Comparison of ENCODE assay signal across 23 cellular contexts in the genomic region with DNA sequence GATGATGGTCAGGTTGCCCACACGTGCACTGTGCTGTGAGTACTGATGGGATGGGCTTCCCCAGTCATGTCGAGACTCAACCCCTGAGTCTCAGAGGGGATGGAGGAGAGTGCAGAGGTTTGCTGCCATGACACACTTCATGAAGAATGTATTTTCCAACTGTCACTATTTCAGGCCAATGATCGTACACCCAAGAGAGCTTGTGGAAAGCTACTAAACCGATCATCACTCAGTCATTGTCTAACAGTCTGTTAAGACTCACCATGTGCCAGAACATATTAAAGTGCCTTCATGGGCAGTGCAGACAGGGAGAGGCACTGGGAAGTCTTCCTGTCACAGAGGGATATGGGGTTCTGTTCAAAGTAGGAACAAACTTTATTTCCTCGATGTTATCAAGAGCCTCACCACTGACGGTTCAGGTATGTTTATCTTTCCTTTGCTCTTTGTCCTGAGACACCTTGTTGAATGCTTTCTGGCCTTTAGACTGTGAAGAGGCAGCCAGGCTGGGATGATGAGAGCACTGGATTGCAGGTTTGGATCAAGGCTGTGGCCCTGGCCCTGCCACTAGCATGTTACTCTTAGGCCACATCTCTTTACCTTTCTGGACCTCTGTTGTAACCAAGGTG. TPM values are rescaled to one million over a fixed set of nuclear protein-coding genes. Genes with fewer than 3 reads are reported as not detected.
"Had no signal": no experiment of that assay in that cellular context is flagged by ENCODE, and none has a peak within 500 bp of the region (broad histone marks: within the 10 kb centered on the region; RNA-seq: fewer than 3 reads in every experiment).

No MANE protein-coding gene starts in this region.

- ATAC-seq: activated T-cell treated with anti-CD3 and anti-CD28 coated beads, Interleukin-2, amount 50 U/mL, for 4 hours; left lobe of liver; naive thymus-derived CD8-positive, alpha-beta T cell; stimulated activated naive B cell treated with anti-CD40 and anti-IgM and Interleukin-4, amounts not matched to agents 10 μg/mL and 1 μg/mL and 100 μg/mL, for 72 hours had no signal

- H3K9me3 ChIP-seq: esophagus squamous epithelium, neutrophil, tibial nerve, vagina had no signal

- H3K27ac ChIP-seq: esophagus squamous epithelium, neutrophil, tibial nerve, vagina, WERI-Rb-1 had no signal

- H3K27me3 ChIP-seq: tibial nerve, vagina had no signal

- DNase-seq: activated CD4-positive, alpha-beta memory T cell treated with anti-CD3 and anti-CD28 coated beads, Interleukin-2, amount 10 ng/mL, durations not matched to agents 7 days and 5 days; activated CD4-positive, alpha-beta T cell treated with anti-CD3 and anti-CD28 coated beads for 4 hours; activated effector memory CD4-positive, alpha-beta T cell treated with Interleukin-2 at 50 U/mL for 16 hours; activated naive CD4-positive, alpha-beta T cell treated with anti-CD3 and anti-CD28 coated beads, Interleukin-2, amount 50 U/mL, for 16 hours; activated T-cell treated with anti-CD3 and anti-CD28 coated beads, Interleukin-2, amount 50 U/mL, for 4 hours; caudate nucleus; effector CD4-positive, alpha-beta T cell; esophagus squamous epithelium; foreskin fibroblast; immature natural killer cell; mammary epithelial cell; naive thymus-derived CD8-positive, alpha-beta T cell; stimulated activated CD4-positive, alpha-beta T cell treated with anti-CD3 and anti-CD28 coated beads, Interleukin-2, amount 100 ng/mL, for 48 hours; stimulated activated naive B cell treated with anti-CD40 and anti-IgM and Interleukin-4, amounts not matched to agents 10 μg/mL and 1 μg/mL and 100 μg/mL, for 72 hours; T-helper 1 cell; T1000; WERI-Rb-1 had no signal

- FAIRE-seq: colon, endothelial cell of umbilical vein had no signal

- H3K4me3 ChIP-seq: esophagus squamous epithelium, tibial nerve, vagina had no signal

- H3K4me1 ChIP-seq: tibial nerve had no signal

- H3K36me3 ChIP-seq: esophagus squamous epithelium, neutrophil, tibial nerve, vagina, WERI-Rb-1 had no signal

RNA-seq across cellular contexts. Expression of a gene that starts 41.6 kb away (rescaled TPM):
- total RNA-seq: activated CD4-positive, alpha-beta memory T cell treated with anti-CD3 and anti-CD28 coated beads, Interleukin-2, amount 10 ng/mL, durations not matched to agents 7 days and 5 days; activated T-cell treated with anti-CD3 and anti-CD28 coated beads, Interleukin-2, amount 50 U/mL, for 4 hours; endothelial cell of umbilical vein; mammary epithelial cell; naive thymus-derived CD8-positive, alpha-beta T cell had no signal
- polyA plus RNA-seq: endothelial cell of umbilical vein; immature natural killer cell; mammary epithelial cell; naive thymus-derived CD8-positive, alpha-beta T cell had no signal
